ENCODE assay signal across 1 cellular context in genomic region chr15:67520976-67521769, GRCh38.
TF ChIP-seq lines count a peak whose summit lies in the region.

C15orf61 (plus strand) TSS chr15:67521131; CDS start chr15:67521249, 118 bp downstream.

TF ChIP-seq in HepG2, 621 proteins besides CTCF, POLR2A, EP300 and RAD21 (continued from another document and continues in another):
- TF ChIP-seq THAP8 (CRISPR knock-in tag; IDR thresholded peaks at IDR 0.05; ENCODE audit: borderline replicate concordance) (peak; percentile 21; the same call in 1 of the 2 replicates), RCOR2 (CRISPR knock-in tag; IDR thresholded peaks at IDR 0.05) (no peak), BCLAF1 (IDR thresholded peaks at IDR 0.05) (no peak), TFE3 (CRISPR knock-in tag; IDR thresholded peaks at IDR 0.05) (peak; percentile 81), RFX3 (CRISPR knock-in tag; IDR thresholded peaks at IDR 0.05) (no peak), KLF12 (CRISPR knock-in tag; IDR thresholded peaks at IDR 0.05; ENCODE audit: borderline replicate concordance) (no peak), HMGA1 (CRISPR knock-in tag; conservative IDR thresholded peaks at IDR 0.05) (no peak), EEA1 (CRISPR knock-in tag; IDR thresholded peaks at IDR 0.05; ENCODE audit: borderline replicate concordance) (0 out of 2 replicates have a peak, but pooled peaks have one; percentile 69), ZNF766 (CRISPR knock-in tag; IDR thresholded peaks at IDR 0.05; ENCODE audit: borderline replicate concordance) (peak; percentile 68), TP53 (CRISPR knock-in tag; conservative IDR thresholded peaks at IDR 0.05) (peak; percentile 83; the same call in 1 of the 2 replicates), PBX3 (CRISPR knock-in tag; IDR thresholded peaks at IDR 0.05; ENCODE audit: borderline replicate concordance) (peak; percentile 73; the same call in 1 of the 2 replicates), NFAT5 (CRISPR knock-in tag; IDR thresholded peaks at IDR 0.05) (peak; percentile 96), ZNF260 (CRISPR knock-in tag; IDR thresholded peaks at IDR 0.05; ENCODE audit: borderline replicate concordance, low read depth) (peak; percentile 80; the same call in 1 of the 2 replicates), PITX1 (CRISPR knock-in tag; IDR thresholded peaks at IDR 0.05) (peak; percentile 52; the same call in 1 of the 2 replicates), KDM1A (CRISPR knock-in tag; IDR thresholded peaks at IDR 0.05) (no peak), ZFP1 (CRISPR knock-in tag; IDR thresholded peaks at IDR 0.05) (no peak), ZNF281 (CRISPR knock-in tag; IDR thresholded peaks at IDR 0.05; ENCODE audit: borderline replicate concordance) (peak; percentile 11; the same call in 1 of the 2 replicates), ZFP36L1 (CRISPR knock-in tag; IDR thresholded peaks at IDR 0.05) (0 out of 2 replicates have a peak, but pooled peaks have one; percentile 78), ZBTB37 (CRISPR knock-in tag; IDR thresholded peaks at IDR 0.05) (0 out of 2 replicates have a peak, but pooled peaks have one; percentile 42), KLF6 (CRISPR knock-in tag; IDR thresholded peaks at IDR 0.05) (peak; percentile 78), ELF3 (CRISPR knock-in tag; IDR thresholded peaks at IDR 0.05) (peak; percentile 51; the same call in 1 of the 2 replicates), ZNF432 (CRISPR knock-in tag; IDR thresholded peaks at IDR 0.05; ENCODE audit: borderline replicate concordance) (no peak), MLX (CRISPR knock-in tag; IDR thresholded peaks at IDR 0.05) (no peak; the same call in 1 of the 2 replicates), NFYC (CRISPR knock-in tag; IDR thresholded peaks at IDR 0.05) (peak; percentile 45; the same call in 1 of the 2 replicates), ESRRA (CRISPR knock-in tag; IDR thresholded peaks at IDR 0.05; ENCODE audit: low read depth) (peak; percentile 70; the same call in 1 of the 2 replicates), ZSCAN31 (CRISPR knock-in tag; IDR thresholded peaks at IDR 0.05; ENCODE audit: low read depth) (peak; percentile 64), RAD51 (IDR thresholded peaks at IDR 0.05; ENCODE audit: borderline replicate concordance) (peak; percentile 56; the same call in 1 of the 2 replicates), ZNF326 (CRISPR knock-in tag; IDR thresholded peaks at IDR 0.05; ENCODE audit: borderline replicate concordance) (no peak), ZNF160 (CRISPR knock-in tag; IDR thresholded peaks at IDR 0.05) (peak; percentile 61), TEAD3 (CRISPR knock-in tag; optimal IDR thresholded peaks at IDR 0.05; ENCODE audit: borderline replicate concordance) (peak; percentile 10), ZNF550 (CRISPR knock-in tag; IDR thresholded peaks at IDR 0.05; ENCODE audit: borderline replicate concordance) (peak; percentile 94), ZNF878 (CRISPR knock-in tag; IDR thresholded peaks at IDR 0.05) (peak; percentile 79), ZBTB39 (CRISPR knock-in tag; IDR thresholded peaks at IDR 0.05) (peak; percentile 74; the same call in 1 of the 2 replicates), ETS1 (CRISPR knock-in tag; IDR thresholded peaks at IDR 0.05) (peak; percentile 62; the same call in 1 of the 2 replicates), ZNF703 (CRISPR knock-in tag; IDR thresholded peaks at IDR 0.05; ENCODE audit: borderline replicate concordance) (peak; percentile 60; the same call in 1 of the 2 replicates), ZNF589 (CRISPR knock-in tag; conservative IDR thresholded peaks at IDR 0.05) (peak; percentile 93)
